In the genomic region with DNA sequence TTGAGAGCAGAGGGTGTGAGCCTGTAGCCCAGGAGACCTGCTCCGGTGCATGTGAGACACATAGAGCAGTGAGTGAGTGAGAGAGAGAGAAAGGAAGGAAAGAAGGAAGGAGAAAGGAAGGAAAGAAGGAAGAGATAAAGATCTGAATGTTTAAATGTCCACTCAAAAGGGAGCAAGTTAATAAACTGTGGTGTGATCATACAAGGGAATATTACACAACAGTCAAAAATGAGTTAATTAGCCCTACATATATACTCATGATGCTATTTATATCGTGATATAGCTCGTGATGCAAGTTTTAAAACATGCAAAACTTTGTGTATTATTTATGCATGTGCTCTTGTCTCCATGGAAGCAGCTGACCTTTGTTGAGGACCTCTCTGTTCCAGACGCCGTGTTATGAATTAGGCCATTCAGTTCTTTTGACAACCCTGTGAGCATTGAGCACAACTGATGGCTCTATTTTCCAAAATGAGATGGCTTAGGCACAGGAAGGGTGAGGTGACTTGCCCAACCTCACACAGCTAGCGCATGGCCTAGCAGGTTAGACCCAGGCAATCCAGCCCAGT, we compare ENCODE assay signal across 1 cellular context.
TF ChIP-seq lines count a peak whose summit lies in the region.

No MANE protein-coding gene starts in this region.

TF ChIP-seq in WTC11, 78 proteins besides CTCF, POLR2A, EP300 and RAD21 (continued from another document):
- TF ChIP-seq, protein P1, sequence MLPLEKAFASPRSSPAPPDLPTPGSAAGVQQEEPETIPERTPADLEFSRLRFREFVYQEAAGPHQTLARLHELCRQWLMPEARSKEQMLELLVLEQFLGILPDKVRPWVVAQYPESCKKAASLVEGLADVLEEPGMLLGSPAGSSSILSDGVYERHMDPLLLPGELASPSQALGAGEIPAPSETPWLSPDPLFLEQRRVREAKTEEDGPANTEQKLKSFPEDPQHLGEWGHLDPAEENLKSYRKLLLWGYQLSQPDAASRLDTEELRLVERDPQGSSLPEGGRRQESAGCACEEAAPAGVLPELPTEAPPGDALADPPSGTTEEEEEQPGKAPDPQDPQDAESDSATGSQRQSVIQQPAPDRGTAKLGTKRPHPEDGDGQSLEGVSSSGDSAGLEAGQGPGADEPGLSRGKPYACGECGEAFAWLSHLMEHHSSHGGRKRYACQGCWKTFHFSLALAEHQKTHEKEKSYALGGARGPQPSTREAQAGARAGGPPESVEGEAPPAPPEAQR (CRISPR knock-in tag; IDR thresholded peaks at IDR 0.05), result no peak
- no peak for TF ChIP-seq ATF1 (CRISPR knock-in tag; IDR thresholded peaks at IDR 0.05)
- TF ChIP-seq GABPB1 (CRISPR knock-in tag; IDR thresholded peaks at IDR 0.05), result no peak
- TF ChIP-seq NFE2L1 (CRISPR knock-in tag; IDR thresholded peaks at IDR 0.05), result no peak
- TF ChIP-seq, protein P2, sequence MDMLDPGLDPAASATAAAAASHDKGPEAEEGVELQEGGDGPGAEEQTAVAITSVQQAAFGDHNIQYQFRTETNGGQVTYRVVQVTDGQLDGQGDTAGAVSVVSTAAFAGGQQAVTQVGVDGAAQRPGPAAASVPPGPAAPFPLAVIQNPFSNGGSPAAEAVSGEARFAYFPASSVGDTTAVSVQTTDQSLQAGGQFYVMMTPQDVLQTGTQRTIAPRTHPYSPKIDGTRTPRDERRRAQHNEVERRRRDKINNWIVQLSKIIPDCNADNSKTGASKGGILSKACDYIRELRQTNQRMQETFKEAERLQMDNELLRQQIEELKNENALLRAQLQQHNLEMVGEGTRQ (CRISPR knock-in tag; IDR thresholded peaks at IDR 0.05), result no peak
- TF ChIP-seq, protein P3, sequence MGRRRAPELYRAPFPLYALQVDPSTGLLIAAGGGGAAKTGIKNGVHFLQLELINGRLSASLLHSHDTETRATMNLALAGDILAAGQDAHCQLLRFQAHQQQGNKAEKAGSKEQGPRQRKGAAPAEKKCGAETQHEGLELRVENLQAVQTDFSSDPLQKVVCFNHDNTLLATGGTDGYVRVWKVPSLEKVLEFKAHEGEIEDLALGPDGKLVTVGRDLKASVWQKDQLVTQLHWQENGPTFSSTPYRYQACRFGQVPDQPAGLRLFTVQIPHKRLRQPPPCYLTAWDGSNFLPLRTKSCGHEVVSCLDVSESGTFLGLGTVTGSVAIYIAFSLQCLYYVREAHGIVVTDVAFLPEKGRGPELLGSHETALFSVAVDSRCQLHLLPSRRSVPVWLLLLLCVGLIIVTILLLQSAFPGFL (CRISPR knock-in tag; IDR thresholded peaks at IDR 0.05; ENCODE audit: borderline replicate concordance), result no peak
- TF ChIP-seq, protein P4, sequence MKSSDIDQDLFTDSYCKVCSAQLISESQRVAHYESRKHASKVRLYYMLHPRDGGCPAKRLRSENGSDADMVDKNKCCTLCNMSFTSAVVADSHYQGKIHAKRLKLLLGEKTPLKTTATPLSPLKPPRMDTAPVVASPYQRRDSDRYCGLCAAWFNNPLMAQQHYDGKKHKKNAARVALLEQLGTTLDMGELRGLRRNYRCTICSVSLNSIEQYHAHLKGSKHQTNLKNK (CRISPR knock-in tag; IDR thresholded peaks at IDR 0.05), result no peak
- TF ChIP-seq, protein P5, sequence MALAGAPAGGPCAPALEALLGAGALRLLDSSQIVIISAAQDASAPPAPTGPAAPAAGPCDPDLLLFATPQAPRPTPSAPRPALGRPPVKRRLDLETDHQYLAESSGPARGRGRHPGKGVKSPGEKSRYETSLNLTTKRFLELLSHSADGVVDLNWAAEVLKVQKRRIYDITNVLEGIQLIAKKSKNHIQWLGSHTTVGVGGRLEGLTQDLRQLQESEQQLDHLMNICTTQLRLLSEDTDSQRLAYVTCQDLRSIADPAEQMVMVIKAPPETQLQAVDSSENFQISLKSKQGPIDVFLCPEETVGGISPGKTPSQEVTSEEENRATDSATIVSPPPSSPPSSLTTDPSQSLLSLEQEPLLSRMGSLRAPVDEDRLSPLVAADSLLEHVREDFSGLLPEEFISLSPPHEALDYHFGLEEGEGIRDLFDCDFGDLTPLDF (CRISPR knock-in tag; IDR thresholded peaks at IDR 0.05), result no peak
- TF ChIP-seq SP1 (CRISPR knock-in tag; conservative IDR thresholded peaks at IDR 0.05), result no peak
